In the genomic region with DNA sequence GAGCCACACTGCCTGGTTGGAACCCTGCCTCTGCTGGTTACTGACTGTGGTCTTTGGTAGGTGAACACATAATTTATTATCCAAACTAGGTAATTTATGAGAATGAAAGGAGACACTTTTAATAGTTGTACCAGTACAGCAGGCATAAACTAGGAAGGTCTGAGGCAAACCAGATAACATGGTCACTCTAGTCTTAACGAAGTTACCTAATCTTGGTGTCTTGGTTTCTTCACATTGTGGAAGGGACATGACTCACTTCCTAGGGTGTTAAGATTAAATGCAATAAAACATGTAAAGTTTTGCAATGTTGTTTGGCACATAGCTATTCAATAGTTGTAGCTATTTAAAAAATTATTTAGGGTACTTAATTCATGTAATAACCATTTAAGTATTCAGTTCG, we compare ENCODE assay signal across 16 cellular contexts. TPM values are rescaled to one million over a fixed set of nuclear protein-coding genes. Genes with fewer than 3 reads are reported as not detected.
DNase-seq lines count a peak whose midpoint lies in the region; ATAC-seq and TF ChIP-seq lines count a peak whose summit lies in the region.
"Had no signal": no experiment of that assay in that cellular context is flagged by ENCODE, and none has a peak within 500 bp of the region (broad histone marks: within the 10 kb centered on the region; RNA-seq: fewer than 3 reads in every experiment).

No MANE protein-coding gene starts in this region.

- H3K4me3 Mint-ChIP-seq in HFFc6: no peak overlapping the region
- no peak overlapping the region for H3K4me3 Mint-ChIP-seq in stimulated activated naive CD8-positive, alpha-beta T cell treated with anti-CD3 and anti-CD28 coated beads, Interleukin-15, amount 100 ng/mL, for 72 hours
- H3K4me3 Mint-ChIP-seq: activated T-cell treated with anti-CD3 and anti-CD28 coated beads, Interleukin-2, amount 50 U/mL, for 72 hours had no signal

- no peaks in the 10 kb centered on the region for H3K9me3 ChIP-seq in HEK293 (ENCODE audit: control insufficient read depth, insufficient read depth, low read depth, low read length)
- H3K9me3 ChIP-seq: prostate gland, SJCRH30 had no signal

- peaks cover under 1% of the 10 kb centered on the region; the same call in 1 of the 2 replicates for H3K36me3 Mint-ChIP-seq in HFFc6 (ENCODE audit: low read depth)

- no peaks in the 10 kb centered on the region for H3K9me3 Mint-ChIP-seq in HFFc6
- no peaks in the 10 kb centered on the region for H3K9me3 Mint-ChIP-seq in stimulated activated naive CD8-positive, alpha-beta T cell treated with anti-CD3 and anti-CD28 coated beads, Interleukin-15, amount 100 ng/mL, for 72 hours
- H3K9me3 Mint-ChIP-seq: activated T-cell treated with anti-CD3 and anti-CD28 coated beads, Interleukin-2, amount 50 U/mL, for 72 hours had no signal

- H3K4me3 ChIP-seq in HEK293 (ENCODE audit: low read depth, low read length): no peak overlapping the region
- no peak overlapping the region for H3K4me3 ChIP-seq in epithelial cell of esophagus (ENCODE audit: low read length)
- H3K4me3 ChIP-seq: BLaER1 treated with 17β-estradiol and CSF1 and Interleukin-3, amounts not matched to agents 10 nM and 100 nM; prostate gland; SJCRH30 had no signal

- H3K27me3 Mint-ChIP-seq in HFFc6 (ENCODE audit: insufficient read depth): no peaks in the 10 kb centered on the region; the same call in 1 of the 2 replicates
- no peaks in the 10 kb centered on the region for H3K27me3 Mint-ChIP-seq in stimulated activated naive CD8-positive, alpha-beta T cell treated with anti-CD3 and anti-CD28 coated beads, Interleukin-15, amount 100 ng/mL, for 72 hours

- H3K27ac Mint-ChIP-seq in HFFc6: no peak overlapping the region
- H3K27ac Mint-ChIP-seq in stimulated activated naive CD8-positive, alpha-beta T cell treated with anti-CD3 and anti-CD28 coated beads, Interleukin-15, amount 100 ng/mL, for 72 hours: no peak overlapping the region
- H3K27ac Mint-ChIP-seq: activated T-cell treated with anti-CD3 and anti-CD28 coated beads, Interleukin-2, amount 50 U/mL, for 72 hours had no signal

- H3K27ac ChIP-seq in HEK293 (ENCODE audit: extremely low read depth, low read depth, low read length): no peak overlapping the region
- H3K27ac ChIP-seq: BLaER1 treated with 17β-estradiol and CSF1 and Interleukin-3, amounts not matched to agents 10 nM and 100 nM; prostate gland; SJCRH30 had no signal

- H3K36me3 ChIP-seq in HEK293 (ENCODE audit: control insufficient read depth in 2 of 2, insufficient read depth in 1 of 2, low read length in 2 of 2): no peaks in the 10 kb centered on the region
- H3K36me3 ChIP-seq: BLaER1 treated with 17β-estradiol and CSF1 and Interleukin-3, amounts not matched to agents 10 nM and 100 nM; prostate gland had no signal

- H3K4me1 ChIP-seq in HEK293 (ENCODE audit: control insufficient read depth, insufficient read depth, low read length): peaks cover 18% of the 10 kb centered on the region
- H3K4me1 ChIP-seq: BLaER1 treated with 17β-estradiol and CSF1 and Interleukin-3, amounts not matched to agents 10 nM and 100 nM; prostate gland had no signal

- peaks cover 62% of the 10 kb centered on the region for H3K4me1 Mint-ChIP-seq in HFFc6 (ENCODE audit: low read depth)
- H3K4me1 Mint-ChIP-seq in stimulated activated naive CD8-positive, alpha-beta T cell treated with anti-CD3 and anti-CD28 coated beads, Interleukin-15, amount 100 ng/mL, for 72 hours: no peaks in the 10 kb centered on the region

- TF ChIP-seq CTCF in HEK293 (tag by site-specific recombination; IDR thresholded peaks at IDR 0.05): no peak
- no peak for TF ChIP-seq CTCF in epithelial cell of esophagus (IDR thresholded peaks at IDR 0.05; ENCODE audit: insufficient read depth, low read depth, low read length, missing control alignments)
- no peak for TF ChIP-seq CTCF in HFFc6 (IDR thresholded peaks at IDR 0.05)

- DNase-seq in OCI-M1 (lab: John Stamatoyannopoulos, UW) (peak; percentile 19), epithelial cell of esophagus (ENCODE audit: low read depth) (peak; percentile 25), renal cortical epithelial cell (ENCODE audit: low read depth) (peak; percentile 46), HFFc6 (no peak), NCI-H2227 (lab: John Stamatoyannopoulos, UW; ENCODE audit: unreplicated experiment) (no peak)
- no peak for DNase-seq in stimulated activated naive CD8-positive, alpha-beta T cell treated with anti-CD3 and anti-CD28 coated beads, Interleukin-15, amount 100 ng/mL, for 72 hours
- DNase-seq: activated CD4-positive, alpha-beta T cell treated with anti-CD3 and anti-CD28 coated beads for 1 hour; activated T-cell treated with anti-CD3 and anti-CD28 coated beads, Interleukin-2, amount 50 U/mL, for 72 hours; NCI-H524 treated with DMSO at 0.1 percent for 48 hours; SJCRH30; stimulated activated CD4-positive, alpha-beta T cell treated with anti-CD3 and anti-CD28 coated beads, Interleukin-2, amount 100 ng/mL, for 48 hours; stimulated activated naive CD4-positive, alpha-beta T cell had no signal

- ATAC-seq in activated CD4-positive, CD25-positive, alpha-beta regulatory T cell treated with anti-CD3 and anti-CD28 coated beads, Interleukin-2, amount 50 U/mL, for 24 hours: no peak
- no peak for ATAC-seq in stimulated activated naive CD8-positive, alpha-beta T cell treated with anti-CD3 and anti-CD28 coated beads, Interleukin-15, amount 100 ng/mL, for 72 hours
- ATAC-seq: activated T-cell treated with anti-CD3 and anti-CD28 coated beads, Interleukin-2, amount 50 U/mL, for 72 hours had no signal

- POLR2A ChIA-PET in HEK293 (lab: Yijun Ruan, JAX): no interaction called here

- CTCF ChIA-PET in HEK293 (lab: Yijun Ruan, JAX): interaction anchor here (0.6 kb wide), 1 partner anchor 13 kb away, joined by 9 read pairs; no protein-coding TSS in a partner anchor

TF ChIP-seq in HEK293, 187 proteins besides CTCF, POLR2A, EP300 and RAD21:
- TF ChIP-seq ZSCAN30 (tag by site-specific recombination; IDR thresholded peaks at IDR 0.05) (no peak), SETDB1 (IDR thresholded peaks at IDR 0.05; ENCODE audit: insufficient read length, low read length) (peak; percentile 42)

RNA-seq across cellular contexts. Expression of gene SPTBN1, which starts 23.3 kb away (rescaled TPM):
- total RNA-seq in renal cortical epithelial cell: 415 and 447 TPM in 2 replicates
- 100 to 1,000 TPM; 128 to 169 (median 159) TPM for total RNA-seq in HFFc6 (2021; fragmentation: NEBNext Ultra II Directional; extraction: Animal tissue kit (Norgen Biotek cat#: 25700))

Comparison
In these comparisons a context has a peak if more than half of its experiments do, and no peak if none do; other contexts are left out.
1. DNase-seq: peak in OCI-M1 (single experiment), epithelial cell of esophagus (single experiment) and renal cortical epithelial cell (single experiment); none in HFFc6 (single experiment), stimulated activated naive CD8-positive, alpha-beta T cell treated with anti-CD3 and anti-CD28 coated beads, Interleukin-15, amount 100 ng/mL, for 72 hours (0 of 2) and NCI-H2227 (single experiment).